20 cellular contexts compared by ENCODE assay signal in the genomic region with DNA sequence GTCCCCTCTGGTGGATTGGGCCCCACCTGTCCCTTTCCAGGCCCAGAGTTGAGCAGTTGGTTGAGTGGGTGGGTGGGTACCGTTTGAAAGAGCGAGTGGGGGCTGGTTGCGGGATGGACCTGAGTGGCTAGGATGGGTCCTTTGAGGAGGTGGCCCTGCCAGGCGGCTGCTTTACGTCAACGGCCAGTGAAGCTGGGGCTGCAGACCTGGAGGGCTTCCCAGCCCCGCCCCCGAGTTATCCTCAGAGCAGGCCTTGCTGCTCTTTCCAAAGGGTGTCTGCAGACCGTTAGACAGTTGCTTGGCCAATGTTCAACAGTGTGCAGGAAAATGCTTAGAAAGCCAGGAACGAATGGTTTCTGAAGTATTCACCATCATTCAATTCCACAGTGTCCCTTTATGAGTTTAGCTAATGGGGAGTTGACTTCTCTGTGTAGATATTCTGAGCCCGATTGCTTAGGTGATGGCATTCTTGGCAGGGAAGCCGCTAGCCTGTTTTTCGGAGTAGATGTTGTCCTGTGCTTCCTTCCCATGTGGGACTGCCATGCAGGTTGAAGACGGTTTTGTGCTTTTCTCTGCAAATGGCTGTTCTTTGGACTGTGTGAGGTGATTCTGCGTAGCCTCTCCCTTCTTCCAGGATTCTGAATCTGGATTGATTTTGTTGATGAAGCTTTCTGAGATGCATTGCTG. TPM values are rescaled to one million over a fixed set of nuclear protein-coding genes. Genes with fewer than 3 reads are reported as not detected.
DNase-seq lines count a peak whose midpoint lies in the region; ATAC-seq and TF ChIP-seq lines count a peak whose summit lies in the region.
"Had no signal": no experiment of that assay in that cellular context is flagged by ENCODE, and none has a peak within 500 bp of the region (broad histone marks: within the 10 kb centered on the region; RNA-seq: fewer than 3 reads in every experiment).

No MANE protein-coding gene starts in this region.

- DNase-seq in activated T-cell treated with anti-CD3 and anti-CD28 coated beads, Interleukin-2, amount 50 U/mL, for 24 hours, result peak; percentile 23
- DNase-seq in activated T-cell treated with anti-CD3 and anti-CD28 coated beads for 4 hours (no peak), fibroblast of the aortic adventitia (ENCODE audit: low read depth) (peak; percentile 27), mucosa of gallbladder (ENCODE audit: low spot score) (peak; percentile 45), ureter (ENCODE audit: low spot score) (peak; percentile 56), natural killer cell (no peak), NOMO-1 treated with dmso at 0.1 percent for 144 hours (lab: John Stamatoyannopoulos, UW; ENCODE audit: unreplicated experiment) (no peak)
- DNase-seq in activated CD8-positive, alpha-beta T cell treated with anti-CD3 and anti-CD28 coated beads, Interleukin-2, amount 10 ng/mL, durations not matched to agents 7 days and 5 days, result no peak
- DNase-seq: activated CD4-positive, alpha-beta T cell treated with anti-CD3 and anti-CD28 coated beads for 1 hour; CD4-positive, alpha-beta memory T cell; H7; KG1; NCI-H1092; NCI-H510A treated with DMSO at 0.1 percent for 48 hours; stimulated activated CD4-positive, alpha-beta T cell treated with anti-CD3 and anti-CD28 coated beads, Interleukin-12 subunit alpha, Interleukin-12 subunit beta, amount 100 ng/mL, for 4 hours; T1000 had no signal

- peak overlapping the region; percentile 2 for H3K27ac Mint-ChIP-seq in activated T-cell treated with anti-CD3 and anti-CD28 coated beads, Interleukin-2, amount 50 U/mL, for 24 hours
- H3K27ac Mint-ChIP-seq in natural killer cell, result no peak overlapping the region
- H3K27ac Mint-ChIP-seq in activated CD8-positive, alpha-beta T cell treated with anti-CD3 and anti-CD28 coated beads, Interleukin-2, amount 10 ng/mL, durations not matched to agents 7 days and 5 days, result no peak overlapping the region
- H3K27ac Mint-ChIP-seq: progenitor cell of endocrine pancreas; stimulated activated memory B cell treated with anti-CD40 and anti-IgM and Interleukin-4, amounts not matched to agents 10 μg/mL and 1 μg/mL and 100 μg/mL, for 72 hours had no signal

- intact Hi-C loops in natural killer cell (cut with micrococcal nuclease), result no loop called here

- CTCF ChIA-PET in activated CD8-positive, alpha-beta T cell treated with anti-CD3 and anti-CD28 coated beads, Interleukin-2, amount 10 ng/mL, durations not matched to agents 7 days and 5 days (lab: Charles Lee), result interaction anchor here (0.8 to 4.9 kb wide), 3 partner anchors 48 to 54 kb away, joined by 3 to 31 read pairs (median 4); no protein-coding TSS in a partner anchor

- H3K4me3 ChIP-seq in fibroblast of the aortic adventitia (ENCODE audit: low read depth, low read length), result no peak overlapping the region
- H3K4me3 ChIP-seq: cardiac muscle cell, SJSA1 had no signal

- H3K4me1 Mint-ChIP-seq in activated T-cell treated with anti-CD3 and anti-CD28 coated beads, Interleukin-2, amount 50 U/mL, for 24 hours (ENCODE audit: low read depth), result peaks cover 81% of the 10 kb centered on the region
- peaks cover 6 to 9% of the 10 kb centered on the region in 2 donors for H3K4me1 Mint-ChIP-seq in natural killer cell
- peaks cover 66% of the 10 kb centered on the region for H3K4me1 Mint-ChIP-seq in activated CD8-positive, alpha-beta T cell treated with anti-CD3 and anti-CD28 coated beads, Interleukin-2, amount 10 ng/mL, durations not matched to agents 7 days and 5 days (ENCODE audit: low read depth)

- TF ChIP-seq CTCF in fibroblast of the aortic adventitia (IDR thresholded peaks at IDR 0.05; ENCODE audit: insufficient read depth, low read length) (no peak), natural killer cell (IDR thresholded peaks at IDR 0.05) (no peak)

- no peak for ATAC-seq in natural killer cell
- ATAC-seq in activated CD8-positive, alpha-beta T cell treated with anti-CD3 and anti-CD28 coated beads, Interleukin-2, amount 10 ng/mL, durations not matched to agents 7 days and 5 days, result no peak
- ATAC-seq: stimulated activated memory B cell treated with anti-CD40 and anti-IgM and Interleukin-4, amounts not matched to agents 10 μg/mL and 1 μg/mL and 100 μg/mL, for 72 hours had no signal

- no peaks in the 10 kb centered on the region for H3K36me3 Mint-ChIP-seq in activated T-cell treated with anti-CD3 and anti-CD28 coated beads, Interleukin-2, amount 50 U/mL, for 24 hours (ENCODE audit: low read depth)
- H3K36me3 Mint-ChIP-seq in natural killer cell, result no peaks in the 10 kb centered on the region
- no peaks in the 10 kb centered on the region for H3K36me3 Mint-ChIP-seq in activated CD8-positive, alpha-beta T cell treated with anti-CD3 and anti-CD28 coated beads, Interleukin-2, amount 10 ng/mL, durations not matched to agents 7 days and 5 days (ENCODE audit: low read depth)
- H3K36me3 Mint-ChIP-seq: CD4-positive, alpha-beta memory T cell; stimulated activated memory B cell treated with anti-CD40 and anti-IgM and Interleukin-4, amounts not matched to agents 10 μg/mL and 1 μg/mL and 100 μg/mL, for 72 hours had no signal

- H3K9me3 Mint-ChIP-seq in activated T-cell treated with anti-CD3 and anti-CD28 coated beads, Interleukin-2, amount 50 U/mL, for 24 hours, result no peaks in the 10 kb centered on the region
- no peaks in the 10 kb centered on the region for H3K9me3 Mint-ChIP-seq in natural killer cell
- H3K9me3 Mint-ChIP-seq in activated CD8-positive, alpha-beta T cell treated with anti-CD3 and anti-CD28 coated beads, Interleukin-2, amount 10 ng/mL, durations not matched to agents 7 days and 5 days (ENCODE audit: insufficient read depth), result no peaks in the 10 kb centered on the region
- H3K9me3 Mint-ChIP-seq: CD4-positive, alpha-beta memory T cell; stimulated activated memory B cell treated with anti-CD40 and anti-IgM and Interleukin-4, amounts not matched to agents 10 μg/mL and 1 μg/mL and 100 μg/mL, for 72 hours had no signal

- POLR2A ChIA-PET in activated CD8-positive, alpha-beta T cell treated with anti-CD3 and anti-CD28 coated beads, Interleukin-2, amount 10 ng/mL, durations not matched to agents 7 days and 5 days (lab: Charles Lee), result no interaction called here

- H3K27me3 Mint-ChIP-seq in activated T-cell treated with anti-CD3 and anti-CD28 coated beads, Interleukin-2, amount 50 U/mL, for 24 hours, result peaks cover 5% of the 10 kb centered on the region
- H3K27me3 Mint-ChIP-seq in natural killer cell (ENCODE audit: low read depth in 2 of 2), result peaks cover 20 to 40% of the 10 kb centered on the region in 2 donors
- H3K27me3 Mint-ChIP-seq in activated CD8-positive, alpha-beta T cell treated with anti-CD3 and anti-CD28 coated beads, Interleukin-2, amount 10 ng/mL, durations not matched to agents 7 days and 5 days (ENCODE audit: low read depth), result no peaks in the 10 kb centered on the region

- no peak overlapping the region for H3K4me3 Mint-ChIP-seq in activated T-cell treated with anti-CD3 and anti-CD28 coated beads, Interleukin-2, amount 50 U/mL, for 24 hours
- H3K4me3 Mint-ChIP-seq in natural killer cell, result no peak overlapping the region
- no peak overlapping the region for H3K4me3 Mint-ChIP-seq in activated CD8-positive, alpha-beta T cell treated with anti-CD3 and anti-CD28 coated beads, Interleukin-2, amount 10 ng/mL, durations not matched to agents 7 days and 5 days
- H3K4me3 Mint-ChIP-seq: CD4-positive, alpha-beta memory T cell; stimulated activated memory B cell treated with anti-CD40 and anti-IgM and Interleukin-4, amounts not matched to agents 10 μg/mL and 1 μg/mL and 100 μg/mL, for 72 hours had no signal

RNA-seq across cellular contexts. Expression of gene LDLRAD4, which starts 45.7 kb away (rescaled TPM):
- total RNA-seq in fibroblast of the aortic adventitia (ENCODE audit: low replicate concordance) (0.54 TPM in 1 of 2 replicates, not detected in the other), mucosa of gallbladder (51.0 TPM), ureter (39.7 TPM), natural killer cell (10 to 100 TPM; 24.0 to 36.3 (median 29.2) TPM)
- total RNA-seq in activated CD8-positive, alpha-beta T cell treated with anti-CD3 and anti-CD28 coated beads, Interleukin-2, amount 10 ng/mL, durations not matched to agents 7 days and 5 days, result 10 to 100 TPM; 34.3 to 35.7 TPM

Comparison
In these comparisons a context has a peak if more than half of its experiments do, and no peak if none do; other contexts are left out.
1. DNase-seq: peak in activated T-cell treated with anti-CD3 and anti-CD28 coated beads, Interleukin-2, amount 50 U/mL, for 24 hours (single experiment), fibroblast of the aortic adventitia (single experiment), mucosa of gallbladder (single experiment) and ureter (single experiment); none in activated T-cell treated with anti-CD3 and anti-CD28 coated beads for 4 hours (single experiment), natural killer cell (single experiment), activated CD8-positive, alpha-beta T cell treated with anti-CD3 and anti-CD28 coated beads, Interleukin-2, amount 10 ng/mL, durations not matched to agents 7 days and 5 days (single experiment) and NOMO-1 treated with dmso at 0.1 percent for 144 hours (single experiment).
2. RNA of gene LDLRAD4, which starts 45.7 kb away (total RNA-seq): 51.0 TPM in mucosa of gallbladder (single experiment), 39.7 TPM in ureter (single experiment), 34.3 to 35.7 TPM in activated CD8-positive, alpha-beta T cell treated with anti-CD3 and anti-CD28 coated beads, Interleukin-2, amount 10 ng/mL, durations not matched to agents 7 days and 5 days and 24.0 to 36.3 TPM in natural killer cell; 0.54 TPM in fibroblast of the aortic adventitia; every median in the first group is over 10 times any median in the second.